In genomic region chr4:128776794-128777216, GRCh38 we compare ENCODE assay signal across 10 cellular contexts. TPM values are rescaled to one million over a fixed set of nuclear protein-coding genes. Genes with fewer than 3 reads are reported as not detected.
DNase-seq lines count a peak whose midpoint lies in the region; ATAC-seq, FAIRE-seq and TF ChIP-seq lines count a peak whose summit lies in the region.
"Had no signal": no experiment of that assay in that cellular context is flagged by ENCODE, and none has a peak within 500 bp of the region (broad histone marks: within the 10 kb centered on the region; RNA-seq: fewer than 3 reads in every experiment).

No MANE protein-coding gene starts in this region.

- no peak for ATAC-seq in HG02885 (IDR thresholded peaks at IDR 0.05; ENCODE audit: poor library complexity, unreplicated experiment)

- H3K27ac ChIP-seq in ACC112 (ENCODE audit: low read depth, low read length) (no peak overlapping the region), SJSA1 (no peak overlapping the region), right atrium auricular region (no peak overlapping the region)

- H3K4me1 ChIP-seq in ACC112 (ENCODE audit: control insufficient read depth, insufficient read depth, low read length, unreplicated experiment) (peaks cover 12% of the 10 kb centered on the region), SJSA1 (replicated peaks) (peaks cover 12% of the 10 kb centered on the region), right atrium auricular region (no peaks in the 10 kb centered on the region)

- TF ChIP-seq POLR2A in H54 (IDR thresholded peaks at IDR 0.05; ENCODE audit: low read depth, low read length), result no peak

- FAIRE-seq in H54 (lab: Jason Lieb, UNC), result peak; percentile 67

- H3K27me3 ChIP-seq in ACC112 (ENCODE audit: insufficient read depth, low read length), result no peaks in the 10 kb centered on the region
- no peaks in the 10 kb centered on the region for H3K27me3 ChIP-seq in SJSA1 (replicated peaks)
- H3K27me3 ChIP-seq in right atrium auricular region, result no peaks in the 10 kb centered on the region

- DNase-seq in H54 (ENCODE audit: insufficient read length, low spot score) (peak; percentile 44), SJSA1 (ENCODE audit: low read depth in 1 of 2, low spot score in 2 of 2) (peak; percentile 66 to 77), right atrium auricular region (ENCODE audit: low spot score) (peak; percentile 67), medulla oblongata (ENCODE audit: extremely low spot score) (no peak), SIG-M5 treated with dmso at 0.1 percent for 504 hours (lab: John Stamatoyannopoulos, UW; ENCODE audit: unreplicated experiment) (no peak), cerebellar cortex (ENCODE audit: low spot score) (no peak)
- DNase-seq: activated naive CD8-positive, alpha-beta T cell treated with anti-CD3 and anti-CD28 coated beads, Interleukin-2, amount 10 ng/mL, durations not matched to agents 7 days and 5 days; DND-41 had no signal

- TF ChIP-seq CTCF in right atrium auricular region (IDR thresholded peaks at IDR 0.05), result no peak

- no peaks in the 10 kb centered on the region for H3K79me2 ChIP-seq in ACC112 (ENCODE audit: control insufficient read depth, insufficient read depth, low read length, unreplicated experiment)

- H3K36me3 ChIP-seq in ACC112 (ENCODE audit: insufficient read depth, low read length), result no peaks in the 10 kb centered on the region
- no peaks in the 10 kb centered on the region for H3K36me3 ChIP-seq in SJSA1
- no peaks in the 10 kb centered on the region for H3K36me3 ChIP-seq in right atrium auricular region

- no peaks in the 10 kb centered on the region for H3K9me3 ChIP-seq in SJSA1 (replicated peaks)
- H3K9me3 ChIP-seq in right atrium auricular region, result no peaks in the 10 kb centered on the region

- H2AFZ ChIP-seq in ACC112 (ENCODE audit: low read length, unreplicated experiment), result peak overlapping the region; percentile 15

- H3K4me3 ChIP-seq in ACC112 (ENCODE audit: low read depth, low read length) (no peak overlapping the region), SJSA1 (no peak overlapping the region), right atrium auricular region (no peak overlapping the region)

RNA-seq across cellular contexts. Expression of gene JADE1, which starts 32.7 kb away (rescaled TPM):
- total RNA-seq in SJSA1 (2014; rRNA removed; shearing (Covaris generic)), result 29.2 and 30.3 TPM in 2 replicates
- 10 to 100 TPM; 15.4 to 34.5 TPM for total RNA-seq in right atrium auricular region

Comparison
In these comparisons a context has a peak if more than half of its experiments do, and no peak if none do; other contexts are left out.
1. DNase-seq: peak in H54 (single experiment), SJSA1 (2 of 2) and right atrium auricular region (single experiment); none in medulla oblongata (single experiment), SIG-M5 treated with dmso at 0.1 percent for 504 hours (single experiment) and cerebellar cortex (single experiment).